In genomic region chr16:4538067-4538385, GRCh38 we compare ENCODE assay signal across 9 cellular contexts. TPM values are rescaled to one million over a fixed set of nuclear protein-coding genes. Genes with fewer than 3 reads are reported as not detected.
DNase-seq lines count a peak whose midpoint lies in the region; ATAC-seq and TF ChIP-seq lines count a peak whose summit lies in the region.
"Had no signal": no experiment of that assay in that cellular context is flagged by ENCODE, and none has a peak within 500 bp of the region (broad histone marks: within the 10 kb centered on the region; RNA-seq: fewer than 3 reads in every experiment).

No MANE protein-coding gene starts in this region.

- peaks cover 5% of the 10 kb centered on the region for H3K36me3 ChIP-seq in GM23338 (ENCODE audit: insufficient read depth)
- peaks cover 0 to 6% (median 0%) of the 10 kb centered on the region in 3 donors for H3K36me3 ChIP-seq in esophagus squamous epithelium
- H3K36me3 ChIP-seq in neuronal stem cell (replicated peaks in 1 of 2; ENCODE audit: control insufficient read depth in 2 of 2, insufficient read depth in 2 of 2, low read length in 2 of 2), result peaks cover 8 to 31% of the 10 kb centered on the region in 2 donors

- H3K79me1 ChIP-seq in neuronal stem cell (ENCODE audit: low read depth, low read length), result peaks cover 6% of the 10 kb centered on the region

- H3K79me2 ChIP-seq in GM23338 (replicated peaks; ENCODE audit: insufficient read depth), result peaks cover 48% of the 10 kb centered on the region

- intact Hi-C loops in esophagus squamous epithelium (cut with DNase I), result no loop called here

- peak overlapping the region; percentile 93 for H3K4me2 ChIP-seq in GM23338
- H3K4me2 ChIP-seq in neuronal stem cell (ENCODE audit: insufficient read depth, low read length, poor library complexity, severe bottlenecking), result peak overlapping the region; percentile 93

- H3K14ac ChIP-seq in neuronal stem cell (ENCODE audit: low read length), result peak overlapping the region; percentile 75

- H3K18ac ChIP-seq in neuronal stem cell (ENCODE audit: low read length), result peak overlapping the region; percentile 96

- TF ChIP-seq CTCF in GM23338 (conservative IDR thresholded peaks at IDR 0.05; ENCODE audit: low read depth in 2 of 2) (no peak), RWPE1 (conservative IDR thresholded peaks at IDR 0.05; ENCODE audit: low read depth) (no peak), esophagus squamous epithelium (IDR thresholded peaks at IDR 0.05) (no peak), HFFc6 (IDR thresholded peaks at IDR 0.05) (no peak)

- H3K4ac ChIP-seq in neuronal stem cell (ENCODE audit: low read length), result no peak overlapping the region

- no peak overlapping the region for H4K91ac ChIP-seq in neuronal stem cell (ENCODE audit: low read depth, low read length, poor library complexity)

- H4K20me1 ChIP-seq in GM23338 (replicated peaks; ENCODE audit: insufficient read depth), result peaks cover 13% of the 10 kb centered on the region

- peak overlapping the region; percentile 31 for H2BK15ac ChIP-seq in neuronal stem cell (ENCODE audit: low read length)

- H3F3A ChIP-seq in GM23338 (replicated peaks; ENCODE audit: low read depth), result peaks cover 14% of the 10 kb centered on the region

- H3K27ac Mint-ChIP-seq in GM23338 (no peak overlapping the region), HFFc6 (no peak overlapping the region)

- H2BK5ac ChIP-seq in neuronal stem cell (ENCODE audit: low read length), result peak overlapping the region; percentile 84

- H3K4me3 Mint-ChIP-seq in GM23338 (peak overlapping the region; percentile 90), HFFc6 (no peak overlapping the region)

- H3K27ac ChIP-seq in GM23338 (ENCODE audit: low read depth), result no peak overlapping the region
- H3K27ac ChIP-seq in RWPE1, result peak overlapping the region; percentile 84
- H3K27ac ChIP-seq in esophagus squamous epithelium, result peak overlapping the region; percentile 90 to 97 (median 94)
- no peak overlapping the region for H3K27ac ChIP-seq in neuronal stem cell (replicated peaks; ENCODE audit: low read length)

- H3K23ac ChIP-seq in neuronal stem cell (ENCODE audit: low read depth, low read length, poor library complexity), result peak overlapping the region; percentile 62

- H3K4me3 ChIP-seq in GM23338, result peak overlapping the region; percentile 91
- H3K4me3 ChIP-seq in esophagus squamous epithelium, result peak overlapping the region; percentile 62 to 93 (median 72)
- H3K4me3 ChIP-seq in neuronal stem cell (ENCODE audit: low read length in 2 of 2), result peak overlapping the region; percentile 92 to 94

- H3K4me1 ChIP-seq in GM23338 (ENCODE audit: insufficient read depth) (peaks cover 13% of the 10 kb centered on the region; the same call in 1 of the 2 replicates), esophagus squamous epithelium (peaks cover 10 to 48% (median 17%) of the 10 kb centered on the region in 3 donors), neuronal stem cell (ENCODE audit: control insufficient read depth in 2 of 2, insufficient read depth in 1 of 2, low read depth in 1 of 2, low read length in 2 of 2) (peaks cover 6 to 8% of the 10 kb centered on the region in 2 donors)

- peaks cover 24% of the 10 kb centered on the region for H3K4me1 Mint-ChIP-seq in GM23338
- 0 out of 2 replicates have a peak, but pooled peaks cover 4% of the 10 kb centered on the region for H3K4me1 Mint-ChIP-seq in HFFc6 (ENCODE audit: low read depth)

- POLR2A ChIA-PET in RWPE1 (lab: Yijun Ruan, JAX; ENCODE audit: low non-redundant PET), result no interaction called here

- H3K27me3 Mint-ChIP-seq in GM23338 (ENCODE audit: insufficient read depth, low read depth, poor library complexity) (peaks cover 32% of the 10 kb centered on the region), HFFc6 (ENCODE audit: insufficient read depth) (peaks cover 22% of the 10 kb centered on the region)

- H3K9me3 ChIP-seq in esophagus squamous epithelium (peaks cover 0 to 12% (median 10%) of the 10 kb centered on the region in 3 donors), neuronal stem cell (replicated peaks in 1 of 2; ENCODE audit: control insufficient read depth in 2 of 2, insufficient read depth in 1 of 2, low read depth in 1 of 2, low read length in 2 of 2) (peaks cover 6 to 14% of the 10 kb centered on the region in 2 donors)

- H3K27me3 ChIP-seq in GM23338 (ENCODE audit: insufficient read depth) (peaks cover 16% of the 10 kb centered on the region), esophagus squamous epithelium (no peaks in the 10 kb centered on the region), neuronal stem cell (ENCODE audit: control insufficient read depth in 3 of 3, insufficient read depth in 3 of 3, low read depth in 1 of 3, low read length in 3 of 3) (no peaks in the 10 kb centered on the region)

- peak; percentile 64 for ATAC-seq in GM23338

- DNase-seq in COLO668 (lab: John Stamatoyannopoulos, UW; ENCODE audit: unreplicated experiment) (peak; percentile 58), GM23338 (ENCODE audit: low spot score) (no peak), RWPE1 (ENCODE audit: low spot score) (peak; percentile 32), esophagus squamous epithelium (lab: John Stamatoyannopoulos, UW) (no peak), neuronal stem cell (ENCODE audit: low spot score) (no peak), NCI-H1436 treated with DMSO at 0.1 percent for 48 hours (lab: John Stamatoyannopoulos, UW) (no peak), HFFc6 (no peak)
- no peak for DNase-seq in stimulated activated CD4-positive, alpha-beta T cell treated with anti-CD3 and anti-CD28 coated beads, Interleukin-2, amount 100 ng/mL, for 24 hours

- H2AFZ ChIP-seq in GM23338, result no peak overlapping the region
- peak overlapping the region; percentile 100 for H2AFZ ChIP-seq in neuronal stem cell (ENCODE audit: low read length)

- TF ChIP-seq POLR2A in esophagus squamous epithelium (IDR thresholded peaks at IDR 0.05), result no peak

- peak overlapping the region; percentile 83 for H2BK120ac ChIP-seq in neuronal stem cell (ENCODE audit: low read depth, low read length)

- no peak overlapping the region for H2BK12ac ChIP-seq in neuronal stem cell (ENCODE audit: low read length)

- H2AK5ac ChIP-seq in neuronal stem cell (ENCODE audit: low read depth, low read length), result peak overlapping the region; percentile 97

- H3K9ac ChIP-seq in neuronal stem cell (ENCODE audit: low read depth, low read length, poor library complexity), result peak overlapping the region; percentile 97

- no peak overlapping the region for H4K8ac ChIP-seq in neuronal stem cell (ENCODE audit: low read depth, low read length)

- H3K9me3 Mint-ChIP-seq in GM23338 (peaks cover 20% of the 10 kb centered on the region), HFFc6 (peaks cover 20% of the 10 kb centered on the region)

- H3K9me2 ChIP-seq in GM23338 (ENCODE audit: insufficient read depth), result peaks cover 4% of the 10 kb centered on the region; the same call in 1 of the 2 replicates

- 0% methylated on average over 13 of the region's 37 CpGs; no CpG with 5 or more reads in 1 of the 2 donors for WGBS in esophagus squamous epithelium, 2 donors
- no CpG with 5 or more reads among the region's 37 CpGs for WGBS in neuronal stem cell (ENCODE audit: extremely low coverage in 2 of 2, insufficient read length in 2 of 2, insufficient replicate concordance in 1 of 2), 2 donors

- CTCF ChIA-PET in RWPE1 (lab: Yijun Ruan, JAX), result no interaction called here

- H3K36me3 Mint-ChIP-seq in GM23338 (ENCODE audit: low read depth), result peaks cover 37% of the 10 kb centered on the region
- H3K36me3 Mint-ChIP-seq in HFFc6 (ENCODE audit: low read depth), result peaks cover 18% of the 10 kb centered on the region

TF ChIP-seq in GM23338, 12 proteins besides CTCF, POLR2A, EP300 and RAD21 (continues in another document):
- no peak for TF ChIP-seq EZH2 (IDR thresholded peaks at IDR 0.05; ENCODE audit: low read depth, unreplicated experiment)
- TF ChIP-seq REST (IDR thresholded peaks at IDR 0.05; ENCODE audit: unreplicated experiment), result no peak
- TF ChIP-seq ZNF114 (CRISPR knock-in tag; IDR thresholded peaks at IDR 0.05), result no peak
- TF ChIP-seq POLR2AphosphoS5 (IDR thresholded peaks at IDR 0.05; ENCODE audit: low read depth), result no peak

RNA-seq across cellular contexts. Expression of gene CDIP1, which starts 0.5 kb away (rescaled TPM):
- total RNA-seq in GM23338 (2014; rRNA removed; shearing (Covaris generic)), result 56.3 and 57.6 TPM in 2 replicates
- 38.2 and 39.2 TPM in 2 replicates for polyA plus RNA-seq in GM23338 (2016; fragmentation: Nextera tagmentation; extraction: Ambion mirVana)
- total RNA-seq in esophagus squamous epithelium, result 10 to 100 TPM; 10.2 to 26.5 (median 16.5) TPM
- polyA plus RNA-seq in neuronal stem cell (2013, experiment 1 of 2), result 48.1 TPM
- polyA plus RNA-seq in neuronal stem cell (2013, experiment 2 of 2), result 46.7 TPM
- total RNA-seq in HFFc6 (2021; fragmentation: NEBNext Ultra II Directional; extraction: Animal tissue kit (Norgen Biotek cat#: 25700)), result 1 to 10 TPM; 5.0 to 8.3 (median 6.4) TPM

RNA-seq across cellular contexts. Expression of gene C16orf96, which starts 18.1 kb away (rescaled TPM):
- 1.2 and 2.2 TPM in 2 replicates for total RNA-seq in GM23338 (2014; rRNA removed; shearing (Covaris generic))
- 0.09 and 0.37 TPM in 2 replicates for polyA plus RNA-seq in GM23338 (2016; fragmentation: Nextera tagmentation; extraction: Ambion mirVana)
- total RNA-seq in esophagus squamous epithelium, result under 1 TPM in 3 of 4 donors, not detected in 1; 0.04 to 0.19 (median 0.06) TPM
- polyA plus RNA-seq in neuronal stem cell (2013, experiment 1 of 2), result 0.74 TPM
- polyA plus RNA-seq in neuronal stem cell (2013, experiment 2 of 2), result 0.79 TPM
- total RNA-seq in HFFc6 (2021; fragmentation: NEBNext Ultra II Directional; extraction: Animal tissue kit (Norgen Biotek cat#: 25700)), result not detected
- total RNA-seq: NCI-H460 had no signal

Comparison
In these comparisons a context has a peak if more than half of its experiments do, and no peak if none do; other contexts are left out.
1. DNase-seq: peak in COLO668 (single experiment) and RWPE1 (single experiment); none in GM23338 (single experiment), esophagus squamous epithelium (single experiment), neuronal stem cell (single experiment), NCI-H1436 treated with DMSO at 0.1 percent for 48 hours (single experiment), stimulated activated CD4-positive, alpha-beta T cell treated with anti-CD3 and anti-CD28 coated beads, Interleukin-2, amount 100 ng/mL, for 24 hours (0 of 2) and HFFc6 (single experiment).
2. H3K27ac ChIP-seq: peak in RWPE1 (single experiment) and esophagus squamous epithelium (4 of 4); none in GM23338 (single experiment) and neuronal stem cell (single experiment).
3. Peak in every context shown above with its lines, with median percentiles within 50 percentile points of each other: H3K4me3 ChIP-seq.